In the genomic region with DNA sequence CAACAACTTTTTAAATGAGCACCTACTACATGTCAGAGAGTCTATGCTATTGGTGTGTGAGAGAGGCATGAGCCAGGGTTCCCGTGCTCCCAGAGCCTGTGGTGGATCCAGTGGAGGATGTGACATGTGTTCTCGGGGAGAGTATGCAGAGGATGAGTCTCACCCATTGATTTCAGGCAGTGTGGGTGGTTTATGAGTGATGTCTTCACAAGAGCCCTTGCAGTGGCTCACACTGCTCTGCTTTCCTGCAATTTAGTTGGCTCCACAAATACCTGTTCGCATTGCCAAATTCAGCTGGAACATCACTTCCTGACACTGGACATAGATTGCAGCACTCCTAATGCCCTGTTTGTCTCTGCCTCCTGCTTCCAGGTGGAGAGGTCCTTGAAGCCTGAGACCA, we compare ENCODE assay signal across 1 cellular context.
TF ChIP-seq lines count a peak whose summit lies in the region.

No MANE protein-coding gene starts in this region.

TF ChIP-seq in HepG2, 621 proteins besides CTCF, POLR2A, EP300 and RAD21 (continued from another document):
- TF ChIP-seq, protein P1, sequence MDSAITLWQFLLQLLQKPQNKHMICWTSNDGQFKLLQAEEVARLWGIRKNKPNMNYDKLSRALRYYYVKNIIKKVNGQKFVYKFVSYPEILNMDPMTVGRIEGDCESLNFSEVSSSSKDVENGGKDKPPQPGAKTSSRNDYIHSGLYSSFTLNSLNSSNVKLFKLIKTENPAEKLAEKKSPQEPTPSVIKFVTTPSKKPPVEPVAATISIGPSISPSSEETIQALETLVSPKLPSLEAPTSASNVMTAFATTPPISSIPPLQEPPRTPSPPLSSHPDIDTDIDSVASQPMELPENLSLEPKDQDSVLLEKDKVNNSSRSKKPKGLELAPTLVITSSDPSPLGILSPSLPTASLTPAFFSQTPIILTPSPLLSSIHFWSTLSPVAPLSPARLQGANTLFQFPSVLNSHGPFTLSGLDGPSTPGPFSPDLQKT (CRISPR knock-in tag; IDR thresholded peaks at IDR 0.05; ENCODE audit: borderline replicate concordance): no peak
